In the genomic region with DNA sequence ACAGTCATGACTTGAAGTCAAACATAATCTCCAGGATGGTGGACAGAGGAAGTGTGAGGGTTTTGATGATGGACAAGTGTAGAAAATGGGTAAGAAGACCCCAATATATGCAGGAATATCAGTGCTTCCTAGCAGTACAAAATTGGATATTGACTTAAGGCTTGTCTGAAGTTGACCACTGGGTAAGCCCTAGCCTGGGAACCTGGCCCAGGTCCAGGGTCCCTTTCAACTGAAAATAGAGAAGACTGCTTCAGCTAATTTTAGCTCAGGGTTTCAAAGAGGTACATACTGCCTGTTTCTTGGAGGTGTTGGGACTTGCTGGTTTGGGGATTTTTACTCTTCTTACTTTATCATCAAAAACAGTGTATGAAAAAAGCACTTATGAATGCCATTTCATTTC, we compare ENCODE assay signal across 8 cellular contexts. TPM values are rescaled to one million over a fixed set of nuclear protein-coding genes. Genes with fewer than 3 reads are reported as not detected.
DNase-seq lines count a peak whose midpoint lies in the region; ATAC-seq and TF ChIP-seq lines count a peak whose summit lies in the region.

No MANE protein-coding gene starts in this region.

- DNase-seq in T-helper 1 cell (no peak), NCI-H1105 (lab: John Stamatoyannopoulos, UW) (no peak), glutamatergic neuron (no peak), GM23248 (no peak)
- DNase-seq in central memory CD8-positive, alpha-beta T cell (ENCODE audit: low spot score in 2 of 2) = no peak

- no peaks in the 10 kb centered on the region for H3K9me3 Mint-ChIP-seq in T-helper 1 cell treated with Interleukin-12 subunit alpha and Interleukin-12 subunit beta and Interleukin-4 antibody, amounts not matched to agents 30 μg/mL and 1 μg/mL, for 36 hours
- H3K9me3 Mint-ChIP-seq in central memory CD8-positive, alpha-beta T cell = no peaks in the 10 kb centered on the region
- no peaks in the 10 kb centered on the region for H3K9me3 Mint-ChIP-seq in stimulated activated memory B cell treated with anti-CD40 and anti-IgM and Interleukin-4, amounts not matched to agents 10 μg/mL and 1 μg/mL and 100 μg/mL, for 72 hours
- H3K9me3 Mint-ChIP-seq in glutamatergic neuron (ENCODE audit: unreplicated experiment) = peaks cover 4% of the 10 kb centered on the region

- H3K79me2 ChIP-seq in GM23248 (ENCODE audit: insufficient read depth) = peaks cover 77% of the 10 kb centered on the region

- peaks cover 22% of the 10 kb centered on the region for H3F3A ChIP-seq in GM23248 (ENCODE audit: insufficient read depth)

- in situ Hi-C loops in GM23248 (cut with MboI) = no loop called here

- peaks cover 27% of the 10 kb centered on the region for H3K4me1 ChIP-seq in GM23248 (ENCODE audit: insufficient read depth)

- no peak overlapping the region for H3K4me3 ChIP-seq in GM23248

- H4K20me1 ChIP-seq in GM23248 (ENCODE audit: insufficient read depth) = peaks cover 24% of the 10 kb centered on the region

- no peak for TF ChIP-seq CTCF in glutamatergic neuron (IDR thresholded peaks at IDR 0.05; ENCODE audit: partially characterized antibody, unreplicated experiment)

- peak overlapping the region; percentile 79 for H3K27ac Mint-ChIP-seq in T-helper 1 cell treated with Interleukin-12 subunit alpha and Interleukin-12 subunit beta and Interleukin-4 antibody, amounts not matched to agents 30 μg/mL and 1 μg/mL, for 36 hours
- peak overlapping the region; percentile 82 for H3K27ac Mint-ChIP-seq in central memory CD8-positive, alpha-beta T cell (ENCODE audit: low read depth)
- peak overlapping the region; percentile 72 for H3K27ac Mint-ChIP-seq in stimulated activated memory B cell treated with anti-CD40 and anti-IgM and Interleukin-4, amounts not matched to agents 10 μg/mL and 1 μg/mL and 100 μg/mL, for 72 hours
- H3K27ac Mint-ChIP-seq in glutamatergic neuron (ENCODE audit: unreplicated experiment) = no peak overlapping the region

- H3K9me2 ChIP-seq in GM23248 (ENCODE audit: insufficient read depth) = no peaks in the 10 kb centered on the region

- H3K4me2 ChIP-seq in GM23248 (ENCODE audit: unreplicated experiment) = no peak overlapping the region

- H3K4me3 Mint-ChIP-seq in T-helper 1 cell treated with Interleukin-12 subunit alpha and Interleukin-12 subunit beta and Interleukin-4 antibody, amounts not matched to agents 30 μg/mL and 1 μg/mL, for 36 hours = peak overlapping the region; percentile 58
- peak overlapping the region; percentile 58 for H3K4me3 Mint-ChIP-seq in central memory CD8-positive, alpha-beta T cell
- H3K4me3 Mint-ChIP-seq in stimulated activated memory B cell treated with anti-CD40 and anti-IgM and Interleukin-4, amounts not matched to agents 10 μg/mL and 1 μg/mL and 100 μg/mL, for 72 hours = peak overlapping the region; percentile 40
- H3K4me3 Mint-ChIP-seq in glutamatergic neuron (ENCODE audit: unreplicated experiment) = no peak overlapping the region

- H3K9me3 ChIP-seq in GM23248 (ENCODE audit: low read depth) = no peaks in the 10 kb centered on the region

- peak; percentile 32 for ATAC-seq in HG03378 (IDR thresholded peaks at IDR 0.05; ENCODE audit: unreplicated experiment)
- ATAC-seq in central memory CD8-positive, alpha-beta T cell (replicated peaks; ENCODE audit: extremely low read depth, poor library complexity, severe bottlenecking) = no peak
- no peak for ATAC-seq in stimulated activated memory B cell treated with anti-CD40 and anti-IgM and Interleukin-4, amounts not matched to agents 10 μg/mL and 1 μg/mL and 100 μg/mL, for 72 hours

- H2AFZ ChIP-seq in GM23248 = no peak overlapping the region

- H3K27me3 Mint-ChIP-seq in T-helper 1 cell treated with Interleukin-12 subunit alpha and Interleukin-12 subunit beta and Interleukin-4 antibody, amounts not matched to agents 30 μg/mL and 1 μg/mL, for 36 hours (ENCODE audit: low read depth) = peaks cover 8% of the 10 kb centered on the region
- no peaks in the 10 kb centered on the region for H3K27me3 Mint-ChIP-seq in central memory CD8-positive, alpha-beta T cell
- H3K27me3 Mint-ChIP-seq in stimulated activated memory B cell treated with anti-CD40 and anti-IgM and Interleukin-4, amounts not matched to agents 10 μg/mL and 1 μg/mL and 100 μg/mL, for 72 hours = no peaks in the 10 kb centered on the region
- H3K27me3 Mint-ChIP-seq in glutamatergic neuron (ENCODE audit: unreplicated experiment) = peaks cover 6% of the 10 kb centered on the region

- H3K4me1 Mint-ChIP-seq in T-helper 1 cell treated with Interleukin-12 subunit alpha and Interleukin-12 subunit beta and Interleukin-4 antibody, amounts not matched to agents 30 μg/mL and 1 μg/mL, for 36 hours (ENCODE audit: low read depth) = peaks cover 27% of the 10 kb centered on the region
- H3K4me1 Mint-ChIP-seq in central memory CD8-positive, alpha-beta T cell = peaks cover 58% of the 10 kb centered on the region
- peaks cover 71% of the 10 kb centered on the region for H3K4me1 Mint-ChIP-seq in stimulated activated memory B cell treated with anti-CD40 and anti-IgM and Interleukin-4, amounts not matched to agents 10 μg/mL and 1 μg/mL and 100 μg/mL, for 72 hours
- peaks cover 7% of the 10 kb centered on the region for H3K4me1 Mint-ChIP-seq in glutamatergic neuron (ENCODE audit: low read depth, unreplicated experiment)

- no peak overlapping the region for H3K27ac ChIP-seq in GM23248

- H3K36me3 Mint-ChIP-seq in T-helper 1 cell treated with Interleukin-12 subunit alpha and Interleukin-12 subunit beta and Interleukin-4 antibody, amounts not matched to agents 30 μg/mL and 1 μg/mL, for 36 hours (ENCODE audit: low read depth) = peaks cover 6% of the 10 kb centered on the region
- peaks cover 31% of the 10 kb centered on the region for H3K36me3 Mint-ChIP-seq in central memory CD8-positive, alpha-beta T cell (ENCODE audit: insufficient read depth)
- peaks cover 8% of the 10 kb centered on the region for H3K36me3 Mint-ChIP-seq in stimulated activated memory B cell treated with anti-CD40 and anti-IgM and Interleukin-4, amounts not matched to agents 10 μg/mL and 1 μg/mL and 100 μg/mL, for 72 hours
- no peaks in the 10 kb centered on the region for H3K36me3 Mint-ChIP-seq in glutamatergic neuron (ENCODE audit: unreplicated experiment)

- no peaks in the 10 kb centered on the region for H3K27me3 ChIP-seq in GM23248 (replicated peaks; ENCODE audit: insufficient read depth)

- no peak overlapping the region for H3K9ac ChIP-seq in GM23248

- no peaks in the 10 kb centered on the region for H3K36me3 ChIP-seq in GM23248 (ENCODE audit: low read depth)

RNA-seq across cellular contexts. Expression of gene NR1D2, which starts 4.7 kb away (rescaled TPM):
- 10.1 TPM for total RNA-seq in glutamatergic neuron (ENCODE audit: unreplicated experiment)
- total RNA-seq in GM23248 (2014; rRNA removed; shearing (Covaris generic)) = 10.6 and 13.0 TPM in 2 replicates
- polyA plus RNA-seq in GM23248 (2016; fragmentation: Nextera tagmentation; extraction: Ambion mirVana) = 7.8 TPM in 2 replicates

RNA-seq across cellular contexts. Expression of gene RPL15, which starts 32.9 kb away (rescaled TPM):
- 1,377 TPM for total RNA-seq in glutamatergic neuron (ENCODE audit: unreplicated experiment)
- total RNA-seq in GM23248 (2014; rRNA removed; shearing (Covaris generic)) = 1,523 and 2,236 TPM in 2 replicates
- 1,678 and 1,685 TPM in 2 replicates for polyA plus RNA-seq in GM23248 (2016; fragmentation: Nextera tagmentation; extraction: Ambion mirVana)

RNA-seq across cellular contexts. Expression of gene NKIRAS1, which starts 33.0 kb away (rescaled TPM):
- total RNA-seq in glutamatergic neuron (ENCODE audit: unreplicated experiment) = 12.6 TPM
- 15.0 and 18.5 TPM in 2 replicates for total RNA-seq in GM23248 (2014; rRNA removed; shearing (Covaris generic))
- polyA plus RNA-seq in GM23248 (2016; fragmentation: Nextera tagmentation; extraction: Ambion mirVana) = 17.2 and 18.9 TPM in 2 replicates
